In the genomic region with DNA sequence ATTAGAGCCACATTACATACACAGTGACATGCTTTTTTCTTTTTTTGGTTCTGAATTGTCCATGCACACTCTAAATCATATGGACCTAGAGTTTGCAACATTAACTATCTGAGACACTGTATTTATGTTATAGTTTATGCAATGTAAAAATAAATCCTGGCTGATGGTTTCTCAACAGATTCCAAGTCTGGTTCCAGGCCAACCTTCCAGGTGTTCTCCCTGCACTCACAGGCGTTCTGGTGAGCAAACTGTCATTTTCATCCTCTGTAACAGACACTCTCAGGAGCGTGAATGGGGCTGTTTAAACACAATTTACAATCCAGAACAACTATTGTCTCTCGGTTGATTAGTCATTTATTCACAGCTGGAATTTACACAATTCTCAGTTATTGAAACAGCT, we compare ENCODE assay signal across 4 cellular contexts.
"Had no signal": no experiment of that assay in that cellular context is flagged by ENCODE, and none has a peak within 500 bp of the region (broad histone marks: within the 10 kb centered on the region; RNA-seq: fewer than 3 reads in every experiment).

No MANE protein-coding gene starts in this region.

- DNase-seq: activated naive CD8-positive, alpha-beta T cell treated with anti-CD3 and anti-CD28 coated beads for 36 hours; effector memory CD8-positive, alpha-beta T cell; foreskin keratinocyte; mesenchymal stem cell had no signal
